16 cellular contexts compared by ENCODE assay signal in the genomic region with DNA sequence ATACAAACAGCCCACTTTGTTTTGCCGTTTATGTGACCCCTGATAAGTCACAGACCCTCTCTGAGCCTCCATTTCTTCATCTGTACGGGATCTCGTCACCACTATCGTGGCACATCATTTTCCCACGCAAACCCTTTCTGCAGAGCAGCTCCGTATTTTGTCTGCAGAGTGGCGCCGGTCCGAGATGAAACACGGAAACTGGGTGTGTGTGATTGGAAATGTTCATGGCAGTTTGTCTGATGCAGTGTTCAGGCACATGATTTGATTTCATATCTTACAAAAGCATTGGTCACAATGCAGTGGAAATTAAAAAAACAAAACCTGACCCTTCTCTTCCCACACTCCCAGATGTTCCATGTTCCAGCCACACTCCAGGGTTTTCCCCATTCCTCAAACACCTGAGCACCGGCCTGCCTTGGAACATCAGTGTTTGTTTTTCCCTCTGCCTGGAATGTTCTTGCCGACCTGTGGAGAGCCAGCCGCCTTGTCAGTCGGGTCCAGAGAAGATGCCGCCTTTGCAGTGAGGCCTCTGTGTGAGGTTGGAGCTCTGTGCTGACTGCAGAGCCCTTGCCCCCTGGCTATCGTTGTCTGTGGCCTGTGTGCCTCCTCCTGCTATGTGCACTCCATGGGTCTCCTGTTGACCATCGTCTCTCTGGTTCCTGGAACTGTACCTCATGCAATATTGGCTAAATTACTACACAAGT.
"Had no signal": no experiment of that assay in that cellular context is flagged by ENCODE, and none has a peak within 500 bp of the region (broad histone marks: within the 10 kb centered on the region; RNA-seq: fewer than 3 reads in every experiment).

No MANE protein-coding gene starts in this region.

- H3K4me3 Mint-ChIP-seq: activated CD4-positive, alpha-beta memory T cell treated with anti-CD3 and anti-CD28 coated beads for 36 hours; activated T-cell treated with anti-CD3 and anti-CD28 coated beads, Interleukin-2, amount 50 U/mL, for 72 hours; central memory CD8-positive, alpha-beta T cell; memory B cell; stimulated activated naive B cell treated with anti-CD40 and anti-IgM and Interleukin-4, amounts not matched to agents 10 μg/mL and 1 μg/mL and 100 μg/mL, for 72 hours; T-cell; type B pancreatic cell had no signal

- H3K9me3 Mint-ChIP-seq: activated CD4-positive, alpha-beta memory T cell treated with anti-CD3 and anti-CD28 coated beads for 36 hours; activated T-cell treated with anti-CD3 and anti-CD28 coated beads, Interleukin-2, amount 50 U/mL, for 72 hours; central memory CD8-positive, alpha-beta T cell; memory B cell; stimulated activated naive B cell treated with anti-CD40 and anti-IgM and Interleukin-4, amounts not matched to agents 10 μg/mL and 1 μg/mL and 100 μg/mL, for 72 hours; T-cell; type B pancreatic cell had no signal

- H3K4me3 ChIP-seq: adrenal gland, SK-N-MC had no signal

- H3K36me3 Mint-ChIP-seq: activated CD4-positive, alpha-beta memory T cell treated with anti-CD3 and anti-CD28 coated beads for 36 hours; memory B cell; stimulated activated naive B cell treated with anti-CD40 and anti-IgM and Interleukin-4, amounts not matched to agents 10 μg/mL and 1 μg/mL and 100 μg/mL, for 72 hours; T-cell; type B pancreatic cell had no signal

- H3K9me3 ChIP-seq: adrenal gland had no signal

- ATAC-seq: activated T-cell treated with anti-CD3 and anti-CD28 coated beads, Interleukin-2, amount 50 U/mL, for 72 hours; esophagus mucosa; left colon; stimulated activated naive B cell treated with anti-CD40 and anti-IgM and Interleukin-4, amounts not matched to agents 10 μg/mL and 1 μg/mL and 100 μg/mL, for 72 hours; T-cell had no signal

- H3K4me1 Mint-ChIP-seq: central memory CD8-positive, alpha-beta T cell; memory B cell; stimulated activated naive B cell treated with anti-CD40 and anti-IgM and Interleukin-4, amounts not matched to agents 10 μg/mL and 1 μg/mL and 100 μg/mL, for 72 hours; T-cell had no signal

- H3K4me1 ChIP-seq: adrenal gland had no signal

- H3K27me3 Mint-ChIP-seq: activated CD4-positive, alpha-beta memory T cell treated with anti-CD3 and anti-CD28 coated beads for 36 hours; central memory CD8-positive, alpha-beta T cell; stimulated activated naive B cell treated with anti-CD40 and anti-IgM and Interleukin-4, amounts not matched to agents 10 μg/mL and 1 μg/mL and 100 μg/mL, for 72 hours; T-cell; type B pancreatic cell had no signal

- H3K27me3 ChIP-seq: adrenal gland had no signal

- H3K27ac ChIP-seq: adrenal gland, SK-N-MC had no signal

- H3K36me3 ChIP-seq: adrenal gland had no signal

- DNase-seq: activated CD4-positive, alpha-beta memory T cell treated with anti-CD3 and anti-CD28 coated beads for 36 hours; activated naive CD4-positive, alpha-beta T cell; activated T-cell treated with anti-CD3 and anti-CD28 coated beads, Interleukin-2, amount 50 U/mL, for 72 hours; dermis blood vessel endothelial cell; hypothalamus; left colon; small intestine; stimulated activated naive B cell treated with anti-CD40 and anti-IgM and Interleukin-4, amounts not matched to agents 10 μg/mL and 1 μg/mL and 100 μg/mL, for 72 hours; T-cell; T1000 had no signal

- H3K27ac Mint-ChIP-seq: activated CD4-positive, alpha-beta memory T cell treated with anti-CD3 and anti-CD28 coated beads for 36 hours; activated T-cell treated with anti-CD3 and anti-CD28 coated beads, Interleukin-2, amount 50 U/mL, for 72 hours; memory B cell; stimulated activated naive B cell treated with anti-CD40 and anti-IgM and Interleukin-4, amounts not matched to agents 10 μg/mL and 1 μg/mL and 100 μg/mL, for 72 hours; T-cell; type B pancreatic cell had no signal
